1 cellular context compared by ENCODE assay signal in the genomic region with DNA sequence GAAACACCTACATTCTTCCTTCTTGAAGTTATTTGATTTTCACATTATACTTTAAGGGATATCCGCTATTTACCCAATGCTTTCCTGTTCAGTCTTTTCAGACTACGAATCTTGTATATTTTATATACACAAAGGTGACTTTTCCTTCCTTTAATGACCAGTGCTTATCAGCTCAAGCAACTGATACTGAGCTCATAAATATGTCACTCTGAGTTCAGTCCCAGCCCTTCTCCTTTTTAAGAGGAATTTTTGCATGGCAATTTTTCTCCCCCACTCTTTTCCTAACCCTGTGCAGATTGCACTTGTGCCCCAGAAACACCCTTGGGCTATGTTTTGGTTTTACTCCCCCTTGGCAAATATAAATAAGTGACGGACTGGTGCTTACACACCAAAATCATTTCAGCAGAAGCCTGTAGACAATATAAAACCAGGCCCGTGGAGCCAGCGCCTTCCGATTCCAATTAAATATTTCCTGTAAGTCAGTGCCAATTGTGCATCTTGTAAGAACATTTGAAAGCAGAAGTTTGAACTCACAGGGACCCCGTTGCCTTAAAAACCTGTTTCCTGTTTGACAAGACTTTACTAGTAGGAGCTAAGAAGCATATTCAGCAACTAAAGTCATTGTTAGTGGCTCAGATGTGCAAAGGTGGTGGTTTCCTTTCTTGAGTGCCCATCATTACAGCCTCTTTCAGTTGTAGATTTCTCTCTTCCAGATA.
TF ChIP-seq lines count a peak whose summit lies in the region.

No MANE protein-coding gene starts in this region.

TF ChIP-seq in HEK293, 187 proteins besides CTCF, POLR2A, EP300 and RAD21 (continued from another document and continues in another):
- TF ChIP-seq ZXDB (tag by site-specific recombination; IDR thresholded peaks at IDR 0.05) (peak; percentile 47; the same call in 1 of the 2 replicates), MYNN (tag by site-specific recombination; IDR thresholded peaks at IDR 0.05; ENCODE audit: borderline replicate concordance) (no peak), ZNF561 (tag by site-specific recombination; IDR thresholded peaks at IDR 0.05; ENCODE audit: borderline replicate concordance) (no peak), ZNF473 (tag by site-specific recombination; IDR thresholded peaks at IDR 0.05) (no peak), FEZF1 (tag by site-specific recombination; IDR thresholded peaks at IDR 0.05) (peak; percentile 70; the same call in 1 of the 2 replicates), ZNF600 (tag by site-specific recombination; IDR thresholded peaks at IDR 0.05) (no peak), ZNF274 (IDR thresholded peaks at IDR 0.05; ENCODE audit: low read length) (no peak), ZNF274 (tag by site-specific recombination; IDR thresholded peaks at IDR 0.05; ENCODE audit: borderline replicate concordance) (no peak), ZNF629 (tag by site-specific recombination; IDR thresholded peaks at IDR 0.05) (no peak), ZNF391 (tag by site-specific recombination; IDR thresholded peaks at IDR 0.05; ENCODE audit: borderline replicate concordance, low read depth) (no peak), YY1 (tag by site-specific recombination; IDR thresholded peaks at IDR 0.05) (no peak), ZNF223 (tag by site-specific recombination; IDR thresholded peaks at IDR 0.05) (no peak), SCRT1 (tag by site-specific recombination; IDR thresholded peaks at IDR 0.05; ENCODE audit: borderline replicate concordance) (no peak), ZNF350 (tag by site-specific recombination; IDR thresholded peaks at IDR 0.05) (no peak), ZNF175 (tag by site-specific recombination; IDR thresholded peaks at IDR 0.05) (no peak), KLF9 (tag by site-specific recombination; IDR thresholded peaks at IDR 0.05; ENCODE audit: low read depth) (no peak), ZNF48 (tag by site-specific recombination; IDR thresholded peaks at IDR 0.05) (no peak), ZNF623 (tag by site-specific recombination; IDR thresholded peaks at IDR 0.05) (no peak), ZNF596 (tag by site-specific recombination; IDR thresholded peaks at IDR 0.05) (no peak), ZNF169 (tag by site-specific recombination; IDR thresholded peaks at IDR 0.05) (no peak), ZNF302 (tag by site-specific recombination; IDR thresholded peaks at IDR 0.05; ENCODE audit: low read depth) (no peak), SP7 (tag by site-specific recombination; IDR thresholded peaks at IDR 0.05) (no peak), BCL11A (tag by site-specific recombination; IDR thresholded peaks at IDR 0.05; ENCODE audit: low read depth) (no peak), ZBTB7A (tag by site-specific recombination; IDR thresholded peaks at IDR 0.05; ENCODE audit: low read depth) (no peak), ZBTB48 (tag by site-specific recombination; IDR thresholded peaks at IDR 0.05) (no peak), ZNF23 (tag by site-specific recombination; IDR thresholded peaks at IDR 0.05; ENCODE audit: borderline replicate concordance) (no peak), GLIS1 (tag by site-specific recombination; IDR thresholded peaks at IDR 0.05) (no peak), RBAK (tag by site-specific recombination; IDR thresholded peaks at IDR 0.05) (no peak)
- TF ChIP-seq, protein P1, sequence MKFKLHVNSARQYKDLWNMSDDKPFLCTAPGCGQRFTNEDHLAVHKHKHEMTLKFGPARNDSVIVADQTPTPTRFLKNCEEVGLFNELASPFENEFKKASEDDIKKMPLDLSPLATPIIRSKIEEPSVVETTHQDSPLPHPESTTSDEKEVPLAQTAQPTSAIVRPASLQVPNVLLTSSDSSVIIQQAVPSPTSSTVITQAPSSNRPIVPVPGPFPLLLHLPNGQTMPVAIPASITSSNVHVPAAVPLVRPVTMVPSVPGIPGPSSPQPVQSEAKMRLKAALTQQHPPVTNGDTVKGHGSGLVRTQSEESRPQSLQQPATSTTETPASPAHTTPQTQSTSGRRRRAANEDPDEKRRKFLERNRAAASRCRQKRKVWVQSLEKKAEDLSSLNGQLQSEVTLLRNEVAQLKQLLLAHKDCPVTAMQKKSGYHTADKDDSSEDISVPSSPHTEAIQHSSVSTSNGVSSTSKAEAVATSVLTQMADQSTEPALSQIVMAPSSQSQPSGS (tag by site-specific recombination; IDR thresholded peaks at IDR 0.05; ENCODE audit: low read depth), result no peak
- TF ChIP-seq, protein P2, sequence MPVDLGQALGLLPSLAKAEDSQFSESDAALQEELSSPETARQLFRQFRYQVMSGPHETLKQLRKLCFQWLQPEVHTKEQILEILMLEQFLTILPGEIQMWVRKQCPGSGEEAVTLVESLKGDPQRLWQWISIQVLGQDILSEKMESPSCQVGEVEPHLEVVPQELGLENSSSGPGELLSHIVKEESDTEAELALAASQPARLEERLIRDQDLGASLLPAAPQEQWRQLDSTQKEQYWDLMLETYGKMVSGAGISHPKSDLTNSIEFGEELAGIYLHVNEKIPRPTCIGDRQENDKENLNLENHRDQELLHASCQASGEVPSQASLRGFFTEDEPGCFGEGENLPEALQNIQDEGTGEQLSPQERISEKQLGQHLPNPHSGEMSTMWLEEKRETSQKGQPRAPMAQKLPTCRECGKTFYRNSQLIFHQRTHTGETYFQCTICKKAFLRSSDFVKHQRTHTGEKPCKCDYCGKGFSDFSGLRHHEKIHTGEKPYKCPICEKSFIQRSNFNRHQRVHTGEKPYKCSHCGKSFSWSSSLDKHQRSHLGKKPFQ (tag by site-specific recombination; IDR thresholded peaks at IDR 0.05), result no peak
- TF ChIP-seq, protein P3, sequence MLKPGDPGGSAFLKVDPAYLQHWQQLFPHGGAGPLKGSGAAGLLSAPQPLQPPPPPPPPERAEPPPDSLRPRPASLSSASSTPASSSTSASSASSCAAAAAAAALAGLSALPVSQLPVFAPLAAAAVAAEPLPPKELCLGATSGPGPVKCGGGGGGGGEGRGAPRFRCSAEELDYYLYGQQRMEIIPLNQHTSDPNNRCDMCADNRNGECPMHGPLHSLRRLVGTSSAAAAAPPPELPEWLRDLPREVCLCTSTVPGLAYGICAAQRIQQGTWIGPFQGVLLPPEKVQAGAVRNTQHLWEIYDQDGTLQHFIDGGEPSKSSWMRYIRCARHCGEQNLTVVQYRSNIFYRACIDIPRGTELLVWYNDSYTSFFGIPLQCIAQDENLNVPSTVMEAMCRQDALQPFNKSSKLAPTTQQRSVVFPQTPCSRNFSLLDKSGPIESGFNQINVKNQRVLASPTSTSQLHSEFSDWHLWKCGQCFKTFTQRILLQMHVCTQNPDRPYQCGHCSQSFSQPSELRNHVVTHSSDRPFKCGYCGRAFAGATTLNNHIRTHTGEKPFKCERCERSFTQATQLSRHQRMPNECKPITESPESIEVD (tag by site-specific recombination; IDR thresholded peaks at IDR 0.05), result peak; percentile 80
- TF ChIP-seq, protein P4, sequence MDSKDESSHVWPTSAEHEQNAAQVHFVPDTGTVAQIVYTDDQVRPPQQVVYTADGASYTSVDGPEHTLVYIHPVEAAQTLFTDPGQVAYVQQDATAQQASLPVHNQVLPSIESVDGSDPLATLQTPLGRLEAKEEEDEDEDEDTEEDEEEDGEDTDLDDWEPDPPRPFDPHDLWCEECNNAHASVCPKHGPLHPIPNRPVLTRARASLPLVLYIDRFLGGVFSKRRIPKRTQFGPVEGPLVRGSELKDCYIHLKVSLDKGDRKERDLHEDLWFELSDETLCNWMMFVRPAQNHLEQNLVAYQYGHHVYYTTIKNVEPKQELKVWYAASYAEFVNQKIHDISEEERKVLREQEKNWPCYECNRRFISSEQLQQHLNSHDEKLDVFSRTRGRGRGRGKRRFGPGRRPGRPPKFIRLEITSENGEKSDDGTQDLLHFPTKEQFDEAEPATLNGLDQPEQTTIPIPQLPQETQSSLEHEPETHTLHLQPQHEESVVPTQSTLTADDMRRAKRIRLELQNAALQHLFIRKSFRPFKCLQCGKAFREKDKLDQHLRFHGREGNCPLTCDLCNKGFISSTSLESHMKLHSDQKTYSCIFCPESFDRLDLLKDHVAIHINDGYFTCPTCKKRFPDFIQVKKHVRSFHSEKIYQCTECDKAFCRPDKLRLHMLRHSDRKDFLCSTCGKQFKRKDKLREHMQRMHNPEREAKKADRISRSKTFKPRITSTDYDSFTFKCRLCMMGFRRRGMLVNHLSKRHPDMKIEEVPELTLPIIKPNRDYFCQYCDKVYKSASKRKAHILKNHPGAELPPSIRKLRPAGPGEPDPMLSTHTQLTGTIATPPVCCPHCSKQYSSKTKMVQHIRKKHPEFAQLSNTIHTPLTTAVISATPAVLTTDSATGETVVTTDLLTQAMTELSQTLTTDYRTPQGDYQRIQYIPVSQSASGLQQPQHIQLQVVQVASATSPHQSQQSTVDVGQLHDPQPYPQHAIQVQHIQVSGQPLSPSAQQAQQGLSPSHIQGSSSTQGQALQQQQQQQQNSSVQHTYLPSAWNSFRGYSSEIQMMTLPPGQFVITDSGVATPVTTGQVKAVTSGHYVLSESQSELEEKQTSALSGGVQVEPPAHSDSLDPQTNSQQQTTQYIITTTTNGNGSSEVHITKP (tag by site-specific recombination; IDR thresholded peaks at IDR 0.05), result no peak
- TF ChIP-seq, protein P5, sequence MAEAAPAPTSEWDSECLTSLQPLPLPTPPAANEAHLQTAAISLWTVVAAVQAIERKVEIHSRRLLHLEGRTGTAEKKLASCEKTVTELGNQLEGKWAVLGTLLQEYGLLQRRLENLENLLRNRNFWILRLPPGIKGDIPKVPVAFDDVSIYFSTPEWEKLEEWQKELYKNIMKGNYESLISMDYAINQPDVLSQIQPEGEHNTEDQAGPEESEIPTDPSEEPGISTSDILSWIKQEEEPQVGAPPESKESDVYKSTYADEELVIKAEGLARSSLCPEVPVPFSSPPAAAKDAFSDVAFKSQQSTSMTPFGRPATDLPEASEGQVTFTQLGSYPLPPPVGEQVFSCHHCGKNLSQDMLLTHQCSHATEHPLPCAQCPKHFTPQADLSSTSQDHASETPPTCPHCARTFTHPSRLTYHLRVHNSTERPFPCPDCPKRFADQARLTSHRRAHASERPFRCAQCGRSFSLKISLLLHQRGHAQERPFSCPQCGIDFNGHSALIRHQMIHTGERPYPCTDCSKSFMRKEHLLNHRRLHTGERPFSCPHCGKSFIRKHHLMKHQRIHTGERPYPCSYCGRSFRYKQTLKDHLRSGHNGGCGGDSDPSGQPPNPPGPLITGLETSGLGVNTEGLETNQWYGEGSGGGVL (tag by site-specific recombination; IDR thresholded peaks at IDR 0.05), result peak; percentile 47
- TF ChIP-seq, protein P6, sequence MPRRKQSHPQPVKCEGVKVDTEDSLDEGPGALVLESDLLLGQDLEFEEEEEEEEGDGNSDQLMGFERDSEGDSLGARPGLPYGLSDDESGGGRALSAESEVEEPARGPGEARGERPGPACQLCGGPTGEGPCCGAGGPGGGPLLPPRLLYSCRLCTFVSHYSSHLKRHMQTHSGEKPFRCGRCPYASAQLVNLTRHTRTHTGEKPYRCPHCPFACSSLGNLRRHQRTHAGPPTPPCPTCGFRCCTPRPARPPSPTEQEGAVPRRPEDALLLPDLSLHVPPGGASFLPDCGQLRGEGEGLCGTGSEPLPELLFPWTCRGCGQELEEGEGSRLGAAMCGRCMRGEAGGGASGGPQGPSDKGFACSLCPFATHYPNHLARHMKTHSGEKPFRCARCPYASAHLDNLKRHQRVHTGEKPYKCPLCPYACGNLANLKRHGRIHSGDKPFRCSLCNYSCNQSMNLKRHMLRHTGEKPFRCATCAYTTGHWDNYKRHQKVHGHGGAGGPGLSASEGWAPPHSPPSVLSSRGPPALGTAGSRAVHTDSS (tag by site-specific recombination; IDR thresholded peaks at IDR 0.05), result no peak
- TF ChIP-seq, protein P7, sequence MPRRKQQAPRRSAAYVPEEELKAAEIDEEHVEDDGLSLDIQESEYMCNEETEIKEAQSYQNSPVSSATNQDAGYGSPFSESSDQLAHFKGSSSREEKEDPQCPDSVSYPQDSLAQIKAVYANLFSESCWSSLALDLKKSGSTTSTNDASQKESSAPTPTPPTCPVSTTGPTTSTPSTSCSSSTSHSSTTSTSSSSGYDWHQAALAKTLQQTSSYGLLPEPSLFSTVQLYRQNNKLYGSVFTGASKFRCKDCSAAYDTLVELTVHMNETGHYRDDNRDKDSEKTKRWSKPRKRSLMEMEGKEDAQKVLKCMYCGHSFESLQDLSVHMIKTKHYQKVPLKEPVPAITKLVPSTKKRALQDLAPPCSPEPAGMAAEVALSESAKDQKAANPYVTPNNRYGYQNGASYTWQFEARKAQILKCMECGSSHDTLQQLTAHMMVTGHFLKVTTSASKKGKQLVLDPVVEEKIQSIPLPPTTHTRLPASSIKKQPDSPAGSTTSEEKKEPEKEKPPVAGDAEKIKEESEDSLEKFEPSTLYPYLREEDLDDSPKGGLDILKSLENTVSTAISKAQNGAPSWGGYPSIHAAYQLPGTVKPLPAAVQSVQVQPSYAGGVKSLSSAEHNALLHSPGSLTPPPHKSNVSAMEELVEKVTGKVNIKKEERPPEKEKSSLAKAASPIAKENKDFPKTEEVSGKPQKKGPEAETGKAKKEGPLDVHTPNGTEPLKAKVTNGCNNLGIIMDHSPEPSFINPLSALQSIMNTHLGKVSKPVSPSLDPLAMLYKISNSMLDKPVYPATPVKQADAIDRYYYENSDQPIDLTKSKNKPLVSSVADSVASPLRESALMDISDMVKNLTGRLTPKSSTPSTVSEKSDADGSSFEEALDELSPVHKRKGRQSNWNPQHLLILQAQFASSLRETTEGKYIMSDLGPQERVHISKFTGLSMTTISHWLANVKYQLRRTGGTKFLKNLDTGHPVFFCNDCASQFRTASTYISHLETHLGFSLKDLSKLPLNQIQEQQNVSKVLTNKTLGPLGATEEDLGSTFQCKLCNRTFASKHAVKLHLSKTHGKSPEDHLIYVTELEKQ (tag by site-specific recombination; IDR thresholded peaks at IDR 0.05; ENCODE audit: borderline replicate concordance), result no peak
- TF ChIP-seq, protein P8, sequence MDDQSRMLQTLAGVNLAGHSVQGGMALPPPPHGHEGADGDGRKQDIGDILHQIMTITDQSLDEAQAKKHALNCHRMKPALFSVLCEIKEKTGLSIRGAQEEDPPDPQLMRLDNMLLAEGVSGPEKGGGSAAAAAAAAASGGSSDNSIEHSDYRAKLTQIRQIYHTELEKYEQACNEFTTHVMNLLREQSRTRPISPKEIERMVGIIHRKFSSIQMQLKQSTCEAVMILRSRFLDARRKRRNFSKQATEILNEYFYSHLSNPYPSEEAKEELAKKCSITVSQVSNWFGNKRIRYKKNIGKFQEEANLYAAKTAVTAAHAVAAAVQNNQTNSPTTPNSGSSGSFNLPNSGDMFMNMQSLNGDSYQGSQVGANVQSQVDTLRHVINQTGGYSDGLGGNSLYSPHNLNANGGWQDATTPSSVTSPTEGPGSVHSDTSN (CRISPR knock-in tag; IDR thresholded peaks at IDR 0.05), result no peak
- TF ChIP-seq, protein P9, sequence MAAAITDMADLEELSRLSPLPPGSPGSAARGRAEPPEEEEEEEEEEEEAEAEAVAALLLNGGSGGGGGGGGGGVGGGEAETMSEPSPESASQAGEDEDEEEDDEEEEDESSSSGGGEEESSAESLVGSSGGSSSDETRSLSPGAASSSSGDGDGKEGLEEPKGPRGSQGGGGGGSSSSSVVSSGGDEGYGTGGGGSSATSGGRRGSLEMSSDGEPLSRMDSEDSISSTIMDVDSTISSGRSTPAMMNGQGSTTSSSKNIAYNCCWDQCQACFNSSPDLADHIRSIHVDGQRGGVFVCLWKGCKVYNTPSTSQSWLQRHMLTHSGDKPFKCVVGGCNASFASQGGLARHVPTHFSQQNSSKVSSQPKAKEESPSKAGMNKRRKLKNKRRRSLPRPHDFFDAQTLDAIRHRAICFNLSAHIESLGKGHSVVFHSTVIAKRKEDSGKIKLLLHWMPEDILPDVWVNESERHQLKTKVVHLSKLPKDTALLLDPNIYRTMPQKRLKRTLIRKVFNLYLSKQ (tag by site-specific recombination; IDR thresholded peaks at IDR 0.05; ENCODE audit: borderline replicate concordance), result no peak
